11 cellular contexts compared by ENCODE assay signal in the genomic region with DNA sequence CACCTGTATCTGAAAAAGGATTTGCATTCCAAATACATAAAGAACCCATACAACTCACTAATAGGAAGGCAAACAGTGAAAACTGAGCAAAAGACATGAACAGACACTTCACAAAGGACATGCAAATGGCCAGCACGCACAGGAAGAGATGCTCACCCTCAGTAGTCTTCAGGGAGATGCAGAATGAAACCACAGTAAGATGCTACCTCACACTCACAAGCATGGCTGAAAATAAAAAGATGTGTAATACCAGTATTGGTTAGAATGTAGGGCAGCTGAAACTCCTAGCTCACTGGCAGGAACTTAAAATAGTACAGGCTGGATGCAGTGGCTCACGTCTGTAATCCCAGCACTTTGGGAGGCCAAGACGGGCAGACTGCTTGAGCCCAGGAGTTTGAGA.
DNase-seq lines count a peak whose midpoint lies in the region; ATAC-seq and TF ChIP-seq lines count a peak whose summit lies in the region.
"Had no signal": no experiment of that assay in that cellular context is flagged by ENCODE, and none has a peak within 500 bp of the region (broad histone marks: within the 10 kb centered on the region; RNA-seq: fewer than 3 reads in every experiment).

No MANE protein-coding gene starts in this region.

- peak in 1 of 2 donors; percentile 37 for DNase-seq in activated T-cell treated with anti-CD3 and anti-CD28 coated beads, Interleukin-2, amount 50 U/mL, for 72 hours
- no peak for DNase-seq in activated T-cell treated with anti-CD3 and anti-CD28 coated beads, Interleukin-2, amount 50 U/mL, for 1 hour
- DNase-seq in AG08396 (ENCODE audit: low spot score), result no peak
- DNase-seq in PC-3, result no peak
- DNase-seq: NCI-H1694 had no signal

- no peaks in the 10 kb centered on the region for H3K36me3 Mint-ChIP-seq in activated T-cell treated with anti-CD3 and anti-CD28 coated beads, Interleukin-2, amount 50 U/mL, for 72 hours (ENCODE audit: insufficient read depth in 2 of 2)
- H3K36me3 Mint-ChIP-seq in stimulated activated naive CD8-positive, alpha-beta T cell treated with anti-CD3 and anti-CD28 coated beads, Interleukin-15, Interleukin-2, amounts not matched to agents 100 ng/mL and 50 ng/mL, for 24 hours (ENCODE audit: low read depth), result no peaks in the 10 kb centered on the region

- H3K27me3 Mint-ChIP-seq in activated T-cell treated with anti-CD3 and anti-CD28 coated beads, Interleukin-2, amount 50 U/mL, for 72 hours (ENCODE audit: low read depth), result peaks cover 12% of the 10 kb centered on the region
- H3K27me3 Mint-ChIP-seq in stimulated activated naive CD8-positive, alpha-beta T cell treated with anti-CD3 and anti-CD28 coated beads, Interleukin-15, Interleukin-2, amounts not matched to agents 100 ng/mL and 50 ng/mL, for 24 hours, result peaks cover 17% of the 10 kb centered on the region

- no peaks in the 10 kb centered on the region for H3K9me2 ChIP-seq in PC-3 (replicated peaks; ENCODE audit: low read length)

- H2AFZ ChIP-seq in PC-3 (ENCODE audit: low read length), result no peak overlapping the region

- no peaks in the 10 kb centered on the region for H3K9me3 ChIP-seq in PC-3 (ENCODE audit: low read length)

- no TSS peak for BruUV-seq in PC-3 (replicated peaks; lab: Mats Ljungman, UMichigan)

- ATAC-seq in activated T-cell treated with anti-CD3 and anti-CD28 coated beads, Interleukin-2, amount 50 U/mL, for 72 hours (replicated peaks in 1 of 2), result peak; percentile 91 to 99
- ATAC-seq in HG02610 (IDR thresholded peaks at IDR 0.05; ENCODE audit: unreplicated experiment), result peak; percentile 80
- peak; percentile 75 for ATAC-seq in HG03520 (IDR thresholded peaks at IDR 0.05; ENCODE audit: unreplicated experiment)
- no peak for ATAC-seq in HG03045 (IDR thresholded peaks at IDR 0.05; ENCODE audit: unreplicated experiment)
- ATAC-seq in PC-3, result no peak
- ATAC-seq: Panc1 had no signal

- H3K79me2 ChIP-seq in PC-3 (ENCODE audit: low read length), result no peaks in the 10 kb centered on the region

- no peaks in the 10 kb centered on the region for H3K4me1 ChIP-seq in PC-3 (ENCODE audit: insufficient read depth, low read length)

- H3K4me3 Mint-ChIP-seq in activated T-cell treated with anti-CD3 and anti-CD28 coated beads, Interleukin-2, amount 50 U/mL, for 72 hours, result no peak overlapping the region
- no peak overlapping the region for H3K4me3 Mint-ChIP-seq in stimulated activated naive CD8-positive, alpha-beta T cell treated with anti-CD3 and anti-CD28 coated beads, Interleukin-15, Interleukin-2, amounts not matched to agents 100 ng/mL and 50 ng/mL, for 24 hours

- no peak overlapping the region for H3K4me3 ChIP-seq in PC-3 (ENCODE audit: low read length)
- H3K4me3 ChIP-seq: skin epidermis had no signal

- no peak overlapping the region for H3K9ac ChIP-seq in PC-3 (ENCODE audit: low read length)

- H3K27ac Mint-ChIP-seq in activated T-cell treated with anti-CD3 and anti-CD28 coated beads, Interleukin-2, amount 50 U/mL, for 72 hours, result no peak overlapping the region
- H3K27ac Mint-ChIP-seq in stimulated activated naive CD8-positive, alpha-beta T cell treated with anti-CD3 and anti-CD28 coated beads, Interleukin-15, Interleukin-2, amounts not matched to agents 100 ng/mL and 50 ng/mL, for 24 hours, result peak overlapping the region; percentile 52

- H3K9me3 Mint-ChIP-seq in activated T-cell treated with anti-CD3 and anti-CD28 coated beads, Interleukin-2, amount 50 U/mL, for 72 hours, result no peaks in the 10 kb centered on the region
- no peaks in the 10 kb centered on the region for H3K9me3 Mint-ChIP-seq in stimulated activated naive CD8-positive, alpha-beta T cell treated with anti-CD3 and anti-CD28 coated beads, Interleukin-15, Interleukin-2, amounts not matched to agents 100 ng/mL and 50 ng/mL, for 24 hours

- no peaks in the 10 kb centered on the region for H3K27me3 ChIP-seq in PC-3 (ENCODE audit: low read length)

- H3K36me3 ChIP-seq in PC-3 (ENCODE audit: low read depth, low read length), result no peaks in the 10 kb centered on the region

- POLR2A ChIA-PET in PC-3 (lab: Charles Lee; ENCODE audit: unreplicated experiment), result no interaction called here

- no peaks in the 10 kb centered on the region for H4K20me1 ChIP-seq in PC-3 (ENCODE audit: low read length)

- intact Hi-C loops in PC-3 (cut with micrococcal nuclease), result no loop called here

- no peak for TF ChIP-seq CTCF in PC-3 (conservative IDR thresholded peaks at IDR 0.05; ENCODE audit: low read depth, low read length)

- H3K4me2 ChIP-seq in PC-3 (ENCODE audit: low read length), result no peak overlapping the region

- no peak overlapping the region for H3K27ac ChIP-seq in PC-3 (ENCODE audit: low read length)
- H3K27ac ChIP-seq: skin epidermis had no signal

- no peaks in the 10 kb centered on the region for H3F3A ChIP-seq in PC-3 (ENCODE audit: low read length, unreplicated experiment)

- CTCF ChIA-PET in PC-3 (lab: Charles Lee), result no interaction called here

- H3K4me1 Mint-ChIP-seq in activated T-cell treated with anti-CD3 and anti-CD28 coated beads, Interleukin-2, amount 50 U/mL, for 72 hours (ENCODE audit: low read depth), result peaks cover 8% of the 10 kb centered on the region
- peaks cover 12% of the 10 kb centered on the region for H3K4me1 Mint-ChIP-seq in stimulated activated naive CD8-positive, alpha-beta T cell treated with anti-CD3 and anti-CD28 coated beads, Interleukin-15, Interleukin-2, amounts not matched to agents 100 ng/mL and 50 ng/mL, for 24 hours (ENCODE audit: low read depth)

Comparison
In these comparisons a context has a peak if more than half of its experiments do, and no peak if none do; other contexts are left out.
1. ATAC-seq: peak in activated T-cell treated with anti-CD3 and anti-CD28 coated beads, Interleukin-2, amount 50 U/mL, for 72 hours (2 of 2), HG02610 (single experiment) and HG03520 (single experiment); none in HG03045 (single experiment) and PC-3 (single experiment).